9 cellular contexts compared by ENCODE assay signal in genomic region chr14:106294324-106294723, GRCh38.
"Had no signal": no experiment of that assay in that cellular context is flagged by ENCODE, and none has a peak within 500 bp of the region (broad histone marks: within the 10 kb centered on the region; RNA-seq: fewer than 3 reads in every experiment).

No MANE protein-coding gene starts in this region.

- H3K9me3 ChIP-seq: HAP-1 had no signal

- H3K4me3 Mint-ChIP-seq: HFFc6 had no signal

- ATAC-seq: HCT116, K562 had no signal

- H3K27ac ChIP-seq: GM23248 had no signal

- H3K27ac Mint-ChIP-seq: HFFc6 had no signal

- H2AFZ ChIP-seq: GM23248 had no signal

- DNase-seq: GM23248, GOT3, H7, HFFc6, IMR-90 had no signal

- H3K36me3 ChIP-seq: HAP-1 had no signal

- H3K9ac ChIP-seq: GM23248 had no signal

- FAIRE-seq: HTR-8/SVneo, K562 had no signal

- H3K4me1 ChIP-seq: HAP-1 had no signal

- H3K4me3 ChIP-seq: GM23248, HAP-1, K562 had no signal
